ENCODE assay signal across 1 cellular context in the genomic region with DNA sequence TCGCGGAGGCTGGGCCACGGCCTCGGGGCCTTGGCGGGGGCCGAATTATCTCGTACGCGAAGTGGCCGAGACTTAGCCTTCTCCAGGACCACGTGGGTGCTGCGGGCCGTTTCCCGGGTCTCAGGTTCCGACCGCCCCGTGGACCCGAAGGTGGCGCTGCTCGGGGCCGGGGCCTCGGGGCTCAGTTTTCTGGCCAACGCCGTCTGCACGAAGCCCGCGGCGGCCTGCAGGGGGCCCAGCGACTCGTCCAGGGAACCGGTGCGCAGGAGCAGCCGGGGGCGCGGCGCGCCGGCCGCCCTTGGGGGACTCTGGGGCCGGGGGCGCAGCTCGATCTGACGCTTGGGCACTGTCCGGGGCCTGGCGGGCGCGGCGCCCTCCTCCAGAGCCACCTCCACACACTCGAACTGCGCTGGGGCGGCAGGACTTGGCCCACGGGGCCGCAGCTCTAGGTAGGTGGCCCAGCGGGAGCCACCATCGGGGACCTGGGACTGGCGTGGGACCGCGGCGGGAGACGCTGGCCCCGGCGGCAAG.
TF ChIP-seq lines count a peak whose summit lies in the region.

No MANE protein-coding gene starts in this region.

TF ChIP-seq in GM12878, 131 proteins besides CTCF, POLR2A, EP300 and RAD21 (continues in another document):
- peak; percentile 20; the same call in 1 of the 2 replicates for TF ChIP-seq IKZF1 (conservative IDR thresholded peaks at IDR 0.05)
- no peak for TF ChIP-seq MYC (IDR thresholded peaks at IDR 0.05; ENCODE audit: insufficient read depth, insufficient read length, insufficient replicate concordance, low read length, severe bottlenecking)
- TF ChIP-seq, protein P1, sequence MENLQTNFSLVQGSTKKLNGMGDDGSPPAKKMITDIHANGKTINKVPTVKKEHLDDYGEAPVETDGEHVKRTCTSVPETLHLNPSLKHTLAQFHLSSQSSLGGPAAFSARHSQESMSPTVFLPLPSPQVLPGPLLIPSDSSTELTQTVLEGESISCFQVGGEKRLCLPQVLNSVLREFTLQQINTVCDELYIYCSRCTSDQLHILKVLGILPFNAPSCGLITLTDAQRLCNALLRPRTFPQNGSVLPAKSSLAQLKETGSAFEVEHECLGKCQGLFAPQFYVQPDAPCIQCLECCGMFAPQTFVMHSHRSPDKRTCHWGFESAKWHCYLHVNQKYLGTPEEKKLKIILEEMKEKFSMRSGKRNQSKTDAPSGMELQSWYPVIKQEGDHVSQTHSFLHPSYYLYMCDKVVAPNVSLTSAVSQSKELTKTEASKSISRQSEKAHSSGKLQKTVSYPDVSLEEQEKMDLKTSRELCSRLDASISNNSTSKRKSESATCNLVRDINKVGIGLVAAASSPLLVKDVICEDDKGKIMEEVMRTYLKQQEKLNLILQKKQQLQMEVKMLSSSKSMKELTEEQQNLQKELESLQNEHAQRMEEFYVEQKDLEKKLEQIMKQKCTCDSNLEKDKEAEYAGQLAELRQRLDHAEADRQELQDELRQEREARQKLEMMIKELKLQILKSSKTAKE (IDR thresholded peaks at IDR 0.05; ENCODE audit: low read depth, poor library complexity, severe bottlenecking), result no peak
- TF ChIP-seq EGR1 (IDR thresholded peaks at IDR 0.05; ENCODE audit: borderline replicate concordance in 1 of 2, low read depth in 2 of 2, low read length in 2 of 2), result peak in 1 of 2 experiments; percentile 1; a peak in 1 of 3 replicates
- peak; percentile 33; the same call in 1 of the 2 replicates for TF ChIP-seq BACH1 (IDR thresholded peaks at IDR 0.05; ENCODE audit: borderline replicate concordance)
- TF ChIP-seq SREBF1 (IDR thresholded peaks at IDR 0.05; ENCODE audit: low read length), result no peak
- no peak for TF ChIP-seq ATF7 (IDR thresholded peaks at IDR 0.05; ENCODE audit: low read depth)
- 0 out of 2 replicates have a peak, but pooled peaks have one; percentile 42 for TF ChIP-seq NR2F1 (conservative IDR thresholded peaks at IDR 0.05)
- no peak for TF ChIP-seq SMAD1 (IDR thresholded peaks at IDR 0.05; ENCODE audit: low read depth, partially characterized antibody)
- TF ChIP-seq ZZZ3 (IDR thresholded peaks at IDR 0.05; ENCODE audit: control insufficient read depth, insufficient read length, low read depth), result no peak
- no peak for TF ChIP-seq NRF1 (conservative IDR thresholded peaks at IDR 0.05; ENCODE audit: low read depth, low read length)
- no peak for TF ChIP-seq PAX5 (IDR thresholded peaks at IDR 0.05; ENCODE audit: borderline replicate concordance, low read depth, low read length)
- TF ChIP-seq, protein P2, sequence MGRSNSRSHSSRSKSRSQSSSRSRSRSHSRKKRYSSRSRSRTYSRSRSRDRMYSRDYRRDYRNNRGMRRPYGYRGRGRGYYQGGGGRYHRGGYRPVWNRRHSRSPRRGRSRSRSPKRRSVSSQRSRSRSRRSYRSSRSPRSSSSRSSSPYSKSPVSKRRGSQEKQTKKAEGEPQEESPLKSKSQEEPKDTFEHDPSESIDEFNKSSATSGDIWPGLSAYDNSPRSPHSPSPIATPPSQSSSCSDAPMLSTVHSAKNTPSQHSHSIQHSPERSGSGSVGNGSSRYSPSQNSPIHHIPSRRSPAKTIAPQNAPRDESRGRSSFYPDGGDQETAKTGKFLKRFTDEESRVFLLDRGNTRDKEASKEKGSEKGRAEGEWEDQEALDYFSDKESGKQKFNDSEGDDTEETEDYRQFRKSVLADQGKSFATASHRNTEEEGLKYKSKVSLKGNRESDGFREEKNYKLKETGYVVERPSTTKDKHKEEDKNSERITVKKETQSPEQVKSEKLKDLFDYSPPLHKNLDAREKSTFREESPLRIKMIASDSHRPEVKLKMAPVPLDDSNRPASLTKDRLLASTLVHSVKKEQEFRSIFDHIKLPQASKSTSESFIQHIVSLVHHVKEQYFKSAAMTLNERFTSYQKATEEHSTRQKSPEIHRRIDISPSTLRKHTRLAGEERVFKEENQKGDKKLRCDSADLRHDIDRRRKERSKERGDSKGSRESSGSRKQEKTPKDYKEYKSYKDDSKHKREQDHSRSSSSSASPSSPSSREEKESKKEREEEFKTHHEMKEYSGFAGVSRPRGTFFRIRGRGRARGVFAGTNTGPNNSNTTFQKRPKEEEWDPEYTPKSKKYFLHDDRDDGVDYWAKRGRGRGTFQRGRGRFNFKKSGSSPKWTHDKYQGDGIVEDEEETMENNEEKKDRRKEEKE (IDR thresholded peaks at IDR 0.05), result no peak
- no peak for TF ChIP-seq SUPT20H (IDR thresholded peaks at IDR 0.05; ENCODE audit: borderline replicate concordance, control insufficient read depth, low read depth, low read length)
- TF ChIP-seq FOXM1 (IDR thresholded peaks at IDR 0.05; ENCODE audit: low read depth, low read length), result no peak
- no peak for TF ChIP-seq NR2C1 (IDR thresholded peaks at IDR 0.05)
- TF ChIP-seq KLF5 (IDR thresholded peaks at IDR 0.05; ENCODE audit: partially characterized antibody), result peak; percentile 51
- no peak for TF ChIP-seq SPI1 (IDR thresholded peaks at IDR 0.05; ENCODE audit: borderline replicate concordance, insufficient read depth, low read depth, low read length)
- no peak for TF ChIP-seq RAD51 (IDR thresholded peaks at IDR 0.05)
- peak; percentile 81 for TF ChIP-seq SMARCA5 (IDR thresholded peaks at IDR 0.05)
- TF ChIP-seq STAT1 (conservative IDR thresholded peaks at IDR 0.05), result no peak
- no peak for TF ChIP-seq POLR2AphosphoS5 (IDR thresholded peaks at IDR 0.05; ENCODE audit: low read length)
- peak; percentile 17; the same call in 1 of the 2 replicates for TF ChIP-seq SMC3 (IDR thresholded peaks at IDR 0.05; ENCODE audit: borderline replicate concordance, low read length)
- 0 out of 2 replicates have a peak, but pooled peaks have one; percentile 26 for TF ChIP-seq HCFC1 (IDR thresholded peaks at IDR 0.05; ENCODE audit: low read length)
- TF ChIP-seq KAT2A (conservative IDR thresholded peaks at IDR 0.05; ENCODE audit: control insufficient read depth, low read depth, low read length), result no peak
- TF ChIP-seq TAF1 (IDR thresholded peaks at IDR 0.05; ENCODE audit: borderline replicate concordance, low read depth, low read length), result 0 out of 2 replicates have a peak, but pooled peaks have one; percentile 25
- peak; percentile 79 for TF ChIP-seq ZNF687 (IDR thresholded peaks at IDR 0.05)
- no peak for TF ChIP-seq STAT3 (IDR thresholded peaks at IDR 0.05; ENCODE audit: low read depth, low read length)
- TF ChIP-seq NKRF (conservative IDR thresholded peaks at IDR 0.05), result 0 out of 2 replicates have a peak, but pooled peaks have one; percentile 19
- TF ChIP-seq, protein P3, sequence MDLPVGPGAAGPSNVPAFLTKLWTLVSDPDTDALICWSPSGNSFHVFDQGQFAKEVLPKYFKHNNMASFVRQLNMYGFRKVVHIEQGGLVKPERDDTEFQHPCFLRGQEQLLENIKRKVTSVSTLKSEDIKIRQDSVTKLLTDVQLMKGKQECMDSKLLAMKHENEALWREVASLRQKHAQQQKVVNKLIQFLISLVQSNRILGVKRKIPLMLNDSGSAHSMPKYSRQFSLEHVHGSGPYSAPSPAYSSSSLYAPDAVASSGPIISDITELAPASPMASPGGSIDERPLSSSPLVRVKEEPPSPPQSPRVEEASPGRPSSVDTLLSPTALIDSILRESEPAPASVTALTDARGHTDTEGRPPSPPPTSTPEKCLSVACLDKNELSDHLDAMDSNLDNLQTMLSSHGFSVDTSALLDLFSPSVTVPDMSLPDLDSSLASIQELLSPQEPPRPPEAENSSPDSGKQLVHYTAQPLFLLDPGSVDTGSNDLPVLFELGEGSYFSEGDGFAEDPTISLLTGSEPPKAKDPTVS (IDR thresholded peaks at IDR 0.05; ENCODE audit: low read depth, low read length), result no peak
- TF ChIP-seq RB1 (IDR thresholded peaks at IDR 0.05; ENCODE audit: borderline replicate concordance), result peak; percentile 45; the same call in 1 of the 2 replicates
- TF ChIP-seq CHD1 (IDR thresholded peaks at IDR 0.05; ENCODE audit: low read depth, low read length), result no peak
- TF ChIP-seq ZBED1 (IDR thresholded peaks at IDR 0.05; ENCODE audit: borderline replicate concordance), result no peak
- TF ChIP-seq TCF7 (IDR thresholded peaks at IDR 0.05; ENCODE audit: borderline replicate concordance), result no peak
- TF ChIP-seq DPF2 (IDR thresholded peaks at IDR 0.05), result 0 out of 2 replicates have a peak, but pooled peaks have one; percentile 22
- TF ChIP-seq E2F4 (IDR thresholded peaks at IDR 0.05; ENCODE audit: low read depth, low read length), result no peak
- peak; percentile 49; the same call in 1 of the 2 replicates for TF ChIP-seq ZNF592 (IDR thresholded peaks at IDR 0.05)
- no peak for TF ChIP-seq RBBP5 (conservative IDR thresholded peaks at IDR 0.05)
- TF ChIP-seq, protein P4, sequence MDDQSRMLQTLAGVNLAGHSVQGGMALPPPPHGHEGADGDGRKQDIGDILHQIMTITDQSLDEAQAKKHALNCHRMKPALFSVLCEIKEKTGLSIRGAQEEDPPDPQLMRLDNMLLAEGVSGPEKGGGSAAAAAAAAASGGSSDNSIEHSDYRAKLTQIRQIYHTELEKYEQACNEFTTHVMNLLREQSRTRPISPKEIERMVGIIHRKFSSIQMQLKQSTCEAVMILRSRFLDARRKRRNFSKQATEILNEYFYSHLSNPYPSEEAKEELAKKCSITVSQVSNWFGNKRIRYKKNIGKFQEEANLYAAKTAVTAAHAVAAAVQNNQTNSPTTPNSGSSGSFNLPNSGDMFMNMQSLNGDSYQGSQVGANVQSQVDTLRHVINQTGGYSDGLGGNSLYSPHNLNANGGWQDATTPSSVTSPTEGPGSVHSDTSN (IDR thresholded peaks at IDR 0.05; ENCODE audit: insufficient replicate concordance, low read depth, low read length), result no peak
